Comparison of ENCODE assay signal across 9 cellular contexts in genomic region chr12:124754491-124754890, GRCh38.
DNase-seq lines count a peak whose midpoint lies in the region; ATAC-seq, FAIRE-seq and TF ChIP-seq lines count a peak whose summit lies in the region.
"Had no signal": no experiment of that assay in that cellular context is flagged by ENCODE, and none has a peak within 500 bp of the region (broad histone marks: within the 10 kb centered on the region; RNA-seq: fewer than 3 reads in every experiment).

No MANE protein-coding gene starts in this region.

- H3K36me3 ChIP-seq in endodermal cell (ENCODE audit: control insufficient read depth, insufficient read depth, low read length), result no peaks in the 10 kb centered on the region
- H3K36me3 ChIP-seq in pancreas, result no peaks in the 10 kb centered on the region
- H3K36me3 ChIP-seq in uterus, result no peaks in the 10 kb centered on the region

- intact Hi-C loops in right cardiac atrium (cut with DNase I) (no loop called here), left cardiac atrium (cut with DNase I) (no loop called here), pancreas (cut with DNase I) (loop anchor here in 1 of 3 donors (10.0 kb wide), 1 partner anchor 260 kb away; no protein-coding TSS in a partner anchor), uterus (cut with DNase I; ENCODE audit: low total_unique reads) (no loop called here)

- TF ChIP-seq CTCF in endodermal cell (conservative IDR thresholded peaks at IDR 0.05), result no peak
- no peak for TF ChIP-seq CTCF in pancreas (IDR thresholded peaks at IDR 0.05)
- no peak for TF ChIP-seq CTCF in uterus (IDR thresholded peaks at IDR 0.05)

- no peak for FAIRE-seq in pancreas (lab: Jason Lieb, UNC)

- H3K4me1 ChIP-seq in right cardiac atrium (ENCODE audit: control insufficient read depth, insufficient read depth, low read length) (peaks cover 21% of the 10 kb centered on the region), endodermal cell (ENCODE audit: control insufficient read depth, insufficient read depth, low read length) (no peaks in the 10 kb centered on the region), pancreas (peaks cover 0 to 10% (median 7%) of the 10 kb centered on the region in 3 donors), uterus (peaks cover 0 to 7% of the 10 kb centered on the region in 2 donors)

- H3K4me3 ChIP-seq in right cardiac atrium (ENCODE audit: low read length) (no peak overlapping the region), endodermal cell (ENCODE audit: low read length) (no peak overlapping the region), pancreas (no peak overlapping the region), uterus (no peak overlapping the region)

- no peak for DNase-seq in right cardiac atrium
- no peak for DNase-seq in left cardiac atrium
- no peak for DNase-seq in endodermal cell
- DNase-seq in pancreas, result no peak
- DNase-seq in uterus, result no peak
- no peak for DNase-seq in EL

- no peak overlapping the region for H3K4me3 Mint-ChIP-seq in endodermal cell
- H3K4me3 Mint-ChIP-seq: activated naive CD4-positive, alpha-beta T cell treated with anti-CD3 and anti-CD28 coated beads, Interleukin-2, amount 50 U/mL, for 24 hours had no signal

- H3K4me1 Mint-ChIP-seq in endodermal cell, result peaks cover 15% of the 10 kb centered on the region

- peaks cover 26% of the 10 kb centered on the region for H3K9me3 Mint-ChIP-seq in endodermal cell
- H3K9me3 Mint-ChIP-seq: activated naive CD4-positive, alpha-beta T cell treated with anti-CD3 and anti-CD28 coated beads, Interleukin-2, amount 50 U/mL, for 24 hours had no signal

- no peak overlapping the region for H3K27ac Mint-ChIP-seq in endodermal cell
- H3K27ac Mint-ChIP-seq: activated naive CD4-positive, alpha-beta T cell treated with anti-CD3 and anti-CD28 coated beads, Interleukin-2, amount 50 U/mL, for 24 hours had no signal

- 85% methylated on average over 7 of the region's 7 CpGs for WGBS in right cardiac atrium
- 87 to 95% methylated on average over 4 to 7 of the region's 7 CpGs for WGBS in endodermal cell (ENCODE audit: insufficient coverage in 1 of 2, insufficient read length in 1 of 2), 2 experiments
- WGBS in pancreas, 2 donors, result 83 to 90% methylated on average over 7 of the region's 7 CpGs

- H3K27me3 ChIP-seq in right cardiac atrium (ENCODE audit: control insufficient read depth, insufficient read depth) (no peaks in the 10 kb centered on the region), endodermal cell (ENCODE audit: control insufficient read depth, insufficient read depth, low read length, poor library complexity, severe bottlenecking) (no peaks in the 10 kb centered on the region), pancreas (no peaks in the 10 kb centered on the region), uterus (no peaks in the 10 kb centered on the region)

- no peak for TF ChIP-seq POLR2A in uterus (IDR thresholded peaks at IDR 0.05)

- ATAC-seq in right cardiac atrium (no peak), left cardiac atrium (no peak), pancreas (no peak), GM21737 (IDR thresholded peaks at IDR 0.05; ENCODE audit: unreplicated experiment) (no peak), GM19328 (IDR thresholded peaks at IDR 0.05; ENCODE audit: unreplicated experiment) (no peak)

- H3K27ac ChIP-seq in right cardiac atrium (ENCODE audit: low read length) (peak overlapping the region; percentile 77), endodermal cell (ENCODE audit: low read depth, low read length) (peak overlapping the region; percentile 90), pancreas (peak overlapping the region in 3 of 4 donors; percentile 51 to 60 (median 58)), uterus (peak overlapping the region; percentile 89 to 90)

- H3K9ac ChIP-seq in endodermal cell (ENCODE audit: extremely low read depth, low read length, poor library complexity, severe bottlenecking), result no peak overlapping the region

- H3K9me3 ChIP-seq in right cardiac atrium (ENCODE audit: control insufficient read depth, low read length) (no peaks in the 10 kb centered on the region), endodermal cell (ENCODE audit: control insufficient read depth, low read length) (no peaks in the 10 kb centered on the region), pancreas (no peaks in the 10 kb centered on the region), uterus (no peaks in the 10 kb centered on the region)

- peaks cover 5% of the 10 kb centered on the region for H3K27me3 Mint-ChIP-seq in endodermal cell (ENCODE audit: insufficient read depth)

- H3K36me3 Mint-ChIP-seq in endodermal cell (ENCODE audit: low read depth), result no peaks in the 10 kb centered on the region
